9 cellular contexts compared by ENCODE assay signal in the genomic region with DNA sequence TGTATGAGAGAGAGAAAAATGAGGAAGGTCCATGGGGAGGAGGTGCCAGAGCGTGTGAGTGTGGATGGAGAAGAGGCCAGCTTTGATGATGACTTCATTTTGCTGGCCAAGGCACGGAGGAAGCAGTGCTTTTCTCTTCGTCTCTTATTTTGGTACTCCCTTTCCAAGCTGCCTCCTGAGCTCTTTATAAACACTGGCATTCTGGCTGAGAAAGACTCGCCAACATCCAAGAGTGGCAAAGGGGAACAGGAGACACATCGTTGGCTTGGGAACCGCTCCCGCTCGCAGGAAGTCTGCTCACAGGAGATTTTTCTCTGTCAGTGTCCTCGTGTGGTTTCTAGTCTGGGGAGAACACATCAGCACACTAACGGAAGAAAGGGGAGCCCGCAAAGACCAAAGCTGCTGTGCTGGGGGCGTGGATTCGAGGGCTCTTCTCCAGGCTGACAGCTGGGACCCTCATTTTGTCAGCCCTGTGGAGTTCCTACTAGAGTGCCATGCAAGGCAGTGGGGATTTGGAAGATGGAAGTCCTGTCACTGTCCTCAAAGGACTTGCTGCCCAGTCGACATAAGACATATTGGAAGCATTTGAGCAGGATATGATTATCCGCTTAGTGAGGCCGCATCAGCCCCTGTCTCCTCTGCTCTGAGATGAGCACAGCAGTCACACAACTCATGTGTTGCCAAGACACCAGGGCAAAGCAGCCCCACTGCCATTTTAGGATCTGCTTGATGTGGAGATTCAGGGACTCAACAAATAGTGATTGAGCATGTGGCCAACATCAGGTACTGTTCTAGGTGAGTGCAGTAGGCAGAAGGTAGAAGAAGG. TPM values are rescaled to one million over a fixed set of nuclear protein-coding genes. Genes with fewer than 3 reads are reported as not detected.
DNase-seq lines count a peak whose midpoint lies in the region; ATAC-seq and TF ChIP-seq lines count a peak whose summit lies in the region.
"Had no signal": no experiment of that assay in that cellular context is flagged by ENCODE, and none has a peak within 500 bp of the region (broad histone marks: within the 10 kb centered on the region; RNA-seq: fewer than 3 reads in every experiment).

No MANE protein-coding gene starts in this region.

- H3K9ac ChIP-seq in muscle layer of colon (ENCODE audit: low read length), result peak overlapping the region; percentile 42

- ATAC-seq in stimulated activated naive CD8-positive, alpha-beta T cell treated with anti-CD3 and anti-CD28 coated beads, Interleukin-15, Interleukin-2, amounts not matched to agents 100 U/mL and 50 U/mL, for 24 hours, result no peak
- ATAC-seq in HG03342 (IDR thresholded peaks at IDR 0.05; ENCODE audit: unreplicated experiment), result no peak

- H3K27ac ChIP-seq in breast epithelium (peak overlapping the region; percentile 62 to 77), muscle layer of colon (ENCODE audit: low read depth, low read length) (peak overlapping the region; percentile 96)

- peak overlapping the region; percentile 22 for H3K27ac Mint-ChIP-seq in stimulated activated naive CD8-positive, alpha-beta T cell treated with anti-CD3 and anti-CD28 coated beads, Interleukin-15, Interleukin-2, amounts not matched to agents 100 ng/mL and 50 ng/mL, for 24 hours
- no peak overlapping the region for H3K27ac Mint-ChIP-seq in Caco-2 (ENCODE audit: unreplicated experiment)

- peaks cover 38% of the 10 kb centered on the region for H3K4me1 Mint-ChIP-seq in stimulated activated naive CD8-positive, alpha-beta T cell treated with anti-CD3 and anti-CD28 coated beads, Interleukin-15, Interleukin-2, amounts not matched to agents 100 ng/mL and 50 ng/mL, for 24 hours (ENCODE audit: low read depth)
- no peaks in the 10 kb centered on the region for H3K4me1 Mint-ChIP-seq in Caco-2 (ENCODE audit: low read depth, unreplicated experiment)

- H3K36me3 Mint-ChIP-seq in stimulated activated naive CD8-positive, alpha-beta T cell treated with anti-CD3 and anti-CD28 coated beads, Interleukin-15, Interleukin-2, amounts not matched to agents 100 ng/mL and 50 ng/mL, for 24 hours (ENCODE audit: low read depth), result no peaks in the 10 kb centered on the region
- no peaks in the 10 kb centered on the region for H3K36me3 Mint-ChIP-seq in Caco-2 (ENCODE audit: insufficient read depth, unreplicated experiment)

- H3K9me3 ChIP-seq in breast epithelium (no peaks in the 10 kb centered on the region), muscle layer of colon (ENCODE audit: low read length) (no peaks in the 10 kb centered on the region), Caco-2 (no peaks in the 10 kb centered on the region)

- H3K9me3 Mint-ChIP-seq in stimulated activated naive CD8-positive, alpha-beta T cell treated with anti-CD3 and anti-CD28 coated beads, Interleukin-15, Interleukin-2, amounts not matched to agents 100 ng/mL and 50 ng/mL, for 24 hours, result no peaks in the 10 kb centered on the region
- H3K9me3 Mint-ChIP-seq in Caco-2 (ENCODE audit: unreplicated experiment), result no peaks in the 10 kb centered on the region

- H3K27me3 ChIP-seq in breast epithelium (no peaks in the 10 kb centered on the region), muscle layer of colon (ENCODE audit: control insufficient read depth in 1 of 2, insufficient read depth in 2 of 2, low read length in 2 of 2) (no peaks in the 10 kb centered on the region), Caco-2 (replicated peaks; ENCODE audit: control insufficient read depth, insufficient read depth, low read length) (no peaks in the 10 kb centered on the region)

- H3K4me3 Mint-ChIP-seq in stimulated activated naive CD8-positive, alpha-beta T cell treated with anti-CD3 and anti-CD28 coated beads, Interleukin-15, Interleukin-2, amounts not matched to agents 100 ng/mL and 50 ng/mL, for 24 hours, result peak overlapping the region; percentile 44
- no peak overlapping the region for H3K4me3 Mint-ChIP-seq in Caco-2 (ENCODE audit: unreplicated experiment)

- TF ChIP-seq CTCF in breast epithelium (IDR thresholded peaks at IDR 0.05) (no peak), Caco-2 (IDR thresholded peaks at IDR 0.05; ENCODE audit: insufficient read depth in 1 of 2, low read depth in 1 of 2, low read length in 1 of 2, severe bottlenecking in 1 of 2, unreplicated experiment in 1 of 2) (no peak)

- no peaks in the 10 kb centered on the region for H3K36me3 ChIP-seq in breast epithelium
- H3K36me3 ChIP-seq in muscle layer of colon (ENCODE audit: insufficient read depth, low read length), result peaks cover 14% of the 10 kb centered on the region
- H3K36me3 ChIP-seq in Caco-2 (ENCODE audit: control insufficient read depth, insufficient read depth, low read length), result no peaks in the 10 kb centered on the region

- no peak for TF ChIP-seq POLR2A in breast epithelium (IDR thresholded peaks at IDR 0.05)

- no peaks in the 10 kb centered on the region for H3K27me3 Mint-ChIP-seq in stimulated activated naive CD8-positive, alpha-beta T cell treated with anti-CD3 and anti-CD28 coated beads, Interleukin-15, Interleukin-2, amounts not matched to agents 100 ng/mL and 50 ng/mL, for 24 hours
- no peaks in the 10 kb centered on the region for H3K27me3 Mint-ChIP-seq in Caco-2 (ENCODE audit: insufficient read depth, unreplicated experiment)

- no peak for DNase-seq in stimulated activated naive CD8-positive, alpha-beta T cell treated with anti-CD3 and anti-CD28 coated beads, Interleukin-15, Interleukin-2, amounts not matched to agents 100 U/mL and 50 U/mL, for 24 hours
- no peak for DNase-seq in breast epithelium (ENCODE audit: low spot score in 2 of 2)
- DNase-seq in HCEC 1CT, result no peak
- no peak for DNase-seq in activated gamma-delta T cell treated with Interleukin-2 at 50 U/mL for 16 hours
- DNase-seq in Caco-2, result no peak
- DNase-seq: DMS153 had no signal

- POLR2A ChIA-PET in Caco-2 (lab: Charles Lee), result no interaction called here

- CTCF ChIA-PET in Caco-2 (lab: Charles Lee), result no interaction called here

- no TSS peak for BruUV-seq in Caco-2 (replicated peaks; lab: Mats Ljungman, UMichigan)

- H3K4me3 ChIP-seq in breast epithelium (peak overlapping the region in 1 of 3 donors; percentile 13), muscle layer of colon (ENCODE audit: low read depth in 1 of 2, low read length in 2 of 2) (peak overlapping the region in 1 of 2 donors; percentile 10), Caco-2 (ENCODE audit: low read depth, low read length) (no peak overlapping the region)

- intact Hi-C loops in breast epithelium (cut with DNase I; ENCODE audit: low total_unique reads) (no loop called here), Caco-2 (cut with micrococcal nuclease; ENCODE audit: unreplicated experiment) (no loop called here)

- peaks cover 0 to 22% of the 10 kb centered on the region in 2 donors for H3K4me1 ChIP-seq in breast epithelium
- H3K4me1 ChIP-seq in muscle layer of colon (ENCODE audit: insufficient read depth, low read length), result peaks cover 46% of the 10 kb centered on the region
- no peaks in the 10 kb centered on the region for H3K4me1 ChIP-seq in Caco-2

RNA-seq across cellular contexts. Expression of a gene that starts 8.0 kb away (rescaled TPM):
- total RNA-seq in breast epithelium (10 to 100 TPM in 2 of 3 donors, 1 to 10 TPM in 1; 6.6 to 72.8 (median 56.9) TPM), Caco-2 (2022) (13.9 and 14.6 TPM in 2 replicates)

RNA-seq across cellular contexts. Expression of a gene that starts 40.6 kb away (rescaled TPM):
- total RNA-seq in breast epithelium (10 to 100 TPM; 30.2 to 61.3 (median 49.5) TPM), Caco-2 (2022) (37.7 and 44.5 TPM in 2 replicates)

RNA-seq across cellular contexts. Expression of a gene that starts 40.8 kb away (rescaled TPM):
- total RNA-seq in breast epithelium (1 to 10 TPM; 3.4 to 9.4 (median 7.5) TPM), Caco-2 (2022) (5.1 and 5.7 TPM in 2 replicates)

RNA-seq across cellular contexts. Expression of a gene that starts 56.2 kb away (rescaled TPM):
- under 1 TPM in 1 of 3 donors, not detected in 2; 0.15 TPM for total RNA-seq in breast epithelium
- total RNA-seq in Caco-2 (2022), result 0.43 TPM in 1 of 2 replicates, not detected in the other
